9 cellular contexts compared by ENCODE assay signal in genomic region chr4:123600921-123601904, GRCh38.
DNase-seq lines count a peak whose midpoint lies in the region; ATAC-seq, FAIRE-seq and TF ChIP-seq lines count a peak whose summit lies in the region.
"Had no signal": no experiment of that assay in that cellular context is flagged by ENCODE, and none has a peak within 500 bp of the region (broad histone marks: within the 10 kb centered on the region; RNA-seq: fewer than 3 reads in every experiment).

No MANE protein-coding gene starts in this region.

- peak overlapping the region in 3 of 4 donors; percentile 59 to 76 (median 70) for H3K27ac ChIP-seq in Peyer's patch
- H3K27ac ChIP-seq in iPS-18a (ENCODE audit: low read length) = no peak overlapping the region
- peak overlapping the region in 13 of 21 experiments; percentile 5 to 69 (median 55) for H3K27ac ChIP-seq in skin epidermis
- H3K27ac ChIP-seq in dorsolateral prefrontal cortex = peak overlapping the region in 1 of 59 donors; percentile 34

- TF ChIP-seq CTCF in Peyer's patch (IDR thresholded peaks at IDR 0.05) (no peak), dorsolateral prefrontal cortex (IDR thresholded peaks at IDR 0.05 in 54 of 56, conservative IDR thresholded peaks at IDR 0.05 in 2 of 56; ENCODE audit: low read depth in 1 of 56, partially characterized antibody in 56 of 56) (no peak), GM13976 (IDR thresholded peaks at IDR 0.05; ENCODE audit: borderline replicate concordance, control extremely low read depth, extremely low read depth, insufficient read depth, missing control alignments) (no peak)

- in situ Hi-C loops in GM13976 (cut with MboI; ENCODE audit: low sequenced_read_pairs, unreplicated experiment) = no loop called here

- peak overlapping the region; percentile 7 for H3K9ac ChIP-seq in iPS-18a (ENCODE audit: low read length)

- H3K36me3 ChIP-seq in Peyer's patch (no peaks in the 10 kb centered on the region), iPS-18a (ENCODE audit: control insufficient read depth, low read depth, low read length) (no peaks in the 10 kb centered on the region)

- H3K9me3 ChIP-seq in Peyer's patch = no peaks in the 10 kb centered on the region
- H3K9me3 ChIP-seq in iPS-18a (ENCODE audit: control insufficient read depth, low read depth, low read length) = no peaks in the 10 kb centered on the region

- TF ChIP-seq POLR2A in Peyer's patch (IDR thresholded peaks at IDR 0.05) = no peak

- intact Hi-C loops in dorsolateral prefrontal cortex (cut with DNase I) = no loop called here

- ATAC-seq in GM18861 (IDR thresholded peaks at IDR 0.05; ENCODE audit: unreplicated experiment) = no peak

- H3K27me3 ChIP-seq in Peyer's patch (no peaks in the 10 kb centered on the region), iPS-18a (ENCODE audit: control insufficient read depth, insufficient read depth, low read length) (no peaks in the 10 kb centered on the region), dorsolateral prefrontal cortex (no peaks in the 10 kb centered on the region)

- H3K4me3 ChIP-seq in Peyer's patch = no peak overlapping the region
- no peak overlapping the region for H3K4me3 ChIP-seq in iPS-18a (ENCODE audit: low read length)
- H3K4me3 ChIP-seq in skin epidermis = no peak overlapping the region
- no peak overlapping the region for H3K4me3 ChIP-seq in dorsolateral prefrontal cortex

- peak; percentile 60 for FAIRE-seq in GM19239 (lab: Jason Lieb, UNC)

- peaks cover 3 to 49% (median 14%) of the 10 kb centered on the region in 4 donors for H3K4me1 ChIP-seq in Peyer's patch
- peaks cover 40% of the 10 kb centered on the region for H3K4me1 ChIP-seq in iPS-18a (ENCODE audit: control insufficient read depth, low read depth, low read length)

- DNase-seq in GM19239 (ENCODE audit: insufficient read length, low spot score) = no peak
- DNase-seq in Peyer's patch = no peak
- no peak for DNase-seq in dorsolateral prefrontal cortex
- no peak for DNase-seq in GM13976 (ENCODE audit: low spot score)
- DNase-seq: CD4-positive, alpha-beta memory T cell; SHP77 treated with DMSO at 0.1 percent for 48 hours had no signal
